Comparison of ENCODE assay signal across 8 cellular contexts in genomic region chr6:134436281-134436815, GRCh38.
A peak's percentile ranks its signal among the peaks of the same experiment; 100 is the strongest.
DNase-seq lines count a peak whose midpoint lies in the region; ATAC-seq and TF ChIP-seq lines count a peak whose summit lies in the region.

No MANE protein-coding gene starts in this region.

- H3F3A ChIP-seq in MM.1S (ENCODE audit: insufficient read depth, low read length) = no peaks in the 10 kb centered on the region

- ATAC-seq in DND-41 (ENCODE audit: insufficient read depth, low read depth) (peak; percentile 70; the same call in 2 of the 3 replicates), GM21528 (IDR thresholded peaks at IDR 0.05; ENCODE audit: low FRiP score, unreplicated experiment) (peak; percentile 85)
- peak; percentile 84 for ATAC-seq in naive thymus-derived CD4-positive, alpha-beta T cell

- H3K36me3 Mint-ChIP-seq in activated CD4-positive, alpha-beta T cell treated with anti-CD3 and anti-CD28 coated beads, Interleukin-2, amount 10 ng/mL, durations not matched to agents 24 days and 14 days (ENCODE audit: low read depth) = peaks cover 2% of the 10 kb centered on the region
- H3K36me3 Mint-ChIP-seq in naive thymus-derived CD4-positive, alpha-beta T cell = peaks cover 0 to 4% (median 0%) of the 10 kb centered on the region in 5 donors

- H3K27me3 Mint-ChIP-seq in activated CD4-positive, alpha-beta T cell treated with anti-CD3 and anti-CD28 coated beads, Interleukin-2, amount 10 ng/mL, durations not matched to agents 24 days and 14 days = no peaks in the 10 kb centered on the region
- no peaks in the 10 kb centered on the region for H3K27me3 Mint-ChIP-seq in naive thymus-derived CD4-positive, alpha-beta T cell

- TF ChIP-seq POLR2A in suprapubic skin (IDR thresholded peaks at IDR 0.05) = no peak

- H3K9ac ChIP-seq in DND-41 (ENCODE audit: low read depth, low read length) (no peak overlapping the region), HUES48 (ENCODE audit: low read depth, low read length) (no peak overlapping the region), duodenal mucosa (ENCODE audit: low read depth in 1 of 2, low read length in 2 of 2) (no peak overlapping the region), MM.1S (ENCODE audit: low read length) (no peak overlapping the region)

- H3K4me1 ChIP-seq in DND-41 (ENCODE audit: insufficient read depth, low read length) (no peaks in the 10 kb centered on the region; the same call in 1 of the 2 replicates), HUES48 (ENCODE audit: control insufficient read depth, insufficient read depth, low read length) (peaks cover 6% of the 10 kb centered on the region), duodenal mucosa (ENCODE audit: control insufficient read depth in 1 of 2, insufficient read depth in 2 of 2, low read length in 2 of 2) (peaks cover 7 to 10% of the 10 kb centered on the region in 2 donors), suprapubic skin (peaks cover 22% of the 10 kb centered on the region), MM.1S (ENCODE audit: low read length) (peaks cover 13% of the 10 kb centered on the region)
- H3K4me1 ChIP-seq in naive thymus-derived CD4-positive, alpha-beta T cell (ENCODE audit: control insufficient read depth in 2 of 2, insufficient read depth in 2 of 2, low read length in 2 of 2) = no peaks in the 10 kb centered on the region

- H3K4me3 ChIP-seq in DND-41 (ENCODE audit: low read depth in 1 of 2, low read length in 2 of 2) (no peak overlapping the region), HUES48 (ENCODE audit: low read depth, low read length) (no peak overlapping the region), duodenal mucosa (ENCODE audit: low read depth in 1 of 2, low read length in 2 of 2) (peak overlapping the region; percentile 4 to 44), suprapubic skin (peak overlapping the region; percentile 10), MM.1S (ENCODE audit: low read length) (no peak overlapping the region)
- peak overlapping the region; percentile 14 for H3K4me3 ChIP-seq in naive thymus-derived CD4-positive, alpha-beta T cell (ENCODE audit: low read length)

- no peaks in the 10 kb centered on the region for H4K20me1 ChIP-seq in DND-41 (ENCODE audit: insufficient read depth, low read length)
- no peaks in the 10 kb centered on the region for H4K20me1 ChIP-seq in MM.1S (ENCODE audit: insufficient read depth, low read length)

- H3K9me3 ChIP-seq in DND-41 (ENCODE audit: insufficient read depth, low read length, severe bottlenecking) (no peaks in the 10 kb centered on the region), HUES48 (ENCODE audit: control insufficient read depth, insufficient read depth, low read length) (no peaks in the 10 kb centered on the region), duodenal mucosa (ENCODE audit: control insufficient read depth in 1 of 2, low read length in 2 of 2) (no peaks in the 10 kb centered on the region), suprapubic skin (no peaks in the 10 kb centered on the region), MM.1S (replicated peaks; ENCODE audit: insufficient read depth, low read length) (no peaks in the 10 kb centered on the region)
- H3K9me3 ChIP-seq in naive thymus-derived CD4-positive, alpha-beta T cell (ENCODE audit: control insufficient read depth in 2 of 3, low read length in 3 of 3) = no peaks in the 10 kb centered on the region

- CTCF ChIA-PET in naive thymus-derived CD4-positive, alpha-beta T cell (lab: Charles Lee) = interaction anchor here (0.8 kb wide), 1 partner anchor 710 kb away, joined by 4 read pairs; no protein-coding TSS in a partner anchor

- H3K79me2 ChIP-seq in DND-41 (ENCODE audit: insufficient read depth, low read length) (no peaks in the 10 kb centered on the region), MM.1S (ENCODE audit: low read length) (no peaks in the 10 kb centered on the region)

- H3K36me3 ChIP-seq in DND-41 (ENCODE audit: insufficient read depth, low read length) (no peaks in the 10 kb centered on the region), HUES48 (ENCODE audit: control insufficient read depth, insufficient read depth, low read length) (no peaks in the 10 kb centered on the region), duodenal mucosa (ENCODE audit: control insufficient read depth in 1 of 2, insufficient read depth in 2 of 2, low read length in 2 of 2) (no peaks in the 10 kb centered on the region), suprapubic skin (no peaks in the 10 kb centered on the region), MM.1S (replicated peaks; ENCODE audit: insufficient read depth, low read length) (no peaks in the 10 kb centered on the region)
- H3K36me3 ChIP-seq in naive thymus-derived CD4-positive, alpha-beta T cell (ENCODE audit: control insufficient read depth in 2 of 3, insufficient read depth in 3 of 3, low read length in 3 of 3) = no peaks in the 10 kb centered on the region

- H3K27ac Mint-ChIP-seq in activated CD4-positive, alpha-beta T cell treated with anti-CD3 and anti-CD28 coated beads, Interleukin-2, amount 10 ng/mL, durations not matched to agents 24 days and 14 days = peak overlapping the region; percentile 94
- H3K27ac Mint-ChIP-seq in naive thymus-derived CD4-positive, alpha-beta T cell = peak overlapping the region in 3 of 9 donors; percentile 6 to 94 (median 81)

- DNase-seq in DND-41 = no peak
- peak; percentile 90 for DNase-seq in activated CD4-positive, alpha-beta T cell treated with anti-CD3 and anti-CD28 coated beads, Interleukin-2, amount 10 ng/mL, durations not matched to agents 24 days and 14 days
- DNase-seq in naive thymus-derived CD4-positive, alpha-beta T cell = peak in 1 of 9 donors; percentile 65
- peak in 1 of 2 donors; percentile 79 for DNase-seq in suprapubic skin (ENCODE audit: low spot score in 2 of 2)
- DNase-seq in MM.1S = no peak

- POLR2A ChIA-PET in naive thymus-derived CD4-positive, alpha-beta T cell (lab: Charles Lee) = no interaction called here

- H3K9me2 ChIP-seq in MM.1S (replicated peaks; ENCODE audit: insufficient read depth, low read length) = no peaks in the 10 kb centered on the region

- H2AFZ ChIP-seq in DND-41 (ENCODE audit: low read depth, low read length) = no peak overlapping the region
- no peak overlapping the region for H2AFZ ChIP-seq in MM.1S (ENCODE audit: low read length)

- H3K4me2 ChIP-seq in DND-41 (ENCODE audit: insufficient read depth, low read length) (no peak overlapping the region), MM.1S (ENCODE audit: low read depth, low read length) (no peak overlapping the region)

- H3K27me3 ChIP-seq in DND-41 (ENCODE audit: insufficient read depth, low read length, poor library complexity) = no peaks in the 10 kb centered on the region
- no peaks in the 10 kb centered on the region for H3K27me3 ChIP-seq in HUES48 (ENCODE audit: control insufficient read depth, insufficient read depth, low read length)
- H3K27me3 ChIP-seq in duodenal mucosa (ENCODE audit: control insufficient read depth in 1 of 2, insufficient read depth in 2 of 2, low read length in 2 of 2) = no peaks in the 10 kb centered on the region
- H3K27me3 ChIP-seq in naive thymus-derived CD4-positive, alpha-beta T cell (ENCODE audit: control insufficient read depth in 2 of 2, insufficient read depth in 2 of 2, low read length in 2 of 2) = no peaks in the 10 kb centered on the region
- H3K27me3 ChIP-seq in suprapubic skin = no peaks in the 10 kb centered on the region
- H3K27me3 ChIP-seq in MM.1S (replicated peaks; ENCODE audit: insufficient read depth, low read length) = no peaks in the 10 kb centered on the region

- intact Hi-C loops in activated CD4-positive, alpha-beta T cell treated with anti-CD3 and anti-CD28 coated beads, Interleukin-2, amount 10 ng/mL, durations not matched to agents 24 days and 14 days (cut with micrococcal nuclease) = loop anchor here (1.0 to 2.0 kb wide), 7 partner anchors 83 to 652 kb away; no protein-coding TSS in a partner anchor
- intact Hi-C loops in naive thymus-derived CD4-positive, alpha-beta T cell (cut with micrococcal nuclease) = loop anchor here (1.0 to 5.0 kb wide), 11 partner anchors 64 to 681 kb away; no protein-coding TSS in a partner anchor

- TF ChIP-seq CTCF in DND-41 (IDR thresholded peaks at IDR 0.05; ENCODE audit: borderline replicate concordance, extremely low read depth, low read length, poor library complexity, severe bottlenecking) = no peak
- TF ChIP-seq CTCF in suprapubic skin (IDR thresholded peaks at IDR 0.05) = no peak
- TF ChIP-seq CTCF in MM.1S (IDR thresholded peaks at IDR 0.05; ENCODE audit: low read length) = no peak

- 29% methylated on average over 9 of the region's 9 CpGs for WGBS in suprapubic skin

- no peak overlapping the region for H3K27ac ChIP-seq in DND-41 (ENCODE audit: low read length)
- peak overlapping the region; percentile 28 for H3K27ac ChIP-seq in HUES48 (ENCODE audit: low read depth, low read length)
- H3K27ac ChIP-seq in duodenal mucosa (ENCODE audit: low read depth, low read length) = no peak overlapping the region
- no peak overlapping the region for H3K27ac ChIP-seq in naive thymus-derived CD4-positive, alpha-beta T cell (ENCODE audit: low read depth, low read length)
- peak overlapping the region; percentile 39 for H3K27ac ChIP-seq in suprapubic skin
- H3K27ac ChIP-seq in MM.1S (ENCODE audit: low read length) = no peak overlapping the region

- H3K9me3 Mint-ChIP-seq in activated CD4-positive, alpha-beta T cell treated with anti-CD3 and anti-CD28 coated beads, Interleukin-2, amount 10 ng/mL, durations not matched to agents 24 days and 14 days = no peaks in the 10 kb centered on the region
- peaks cover 0 to 2% (median 0%) of the 10 kb centered on the region in 11 donors for H3K9me3 Mint-ChIP-seq in naive thymus-derived CD4-positive, alpha-beta T cell

- no peak for TF ChIP-seq EP300 in suprapubic skin (IDR thresholded peaks at IDR 0.05)

- H3K4me1 Mint-ChIP-seq in activated CD4-positive, alpha-beta T cell treated with anti-CD3 and anti-CD28 coated beads, Interleukin-2, amount 10 ng/mL, durations not matched to agents 24 days and 14 days = peaks cover 37% of the 10 kb centered on the region
- H3K4me1 Mint-ChIP-seq in naive thymus-derived CD4-positive, alpha-beta T cell = peaks cover 7 to 49% (median 21%) of the 10 kb centered on the region in 7 donors

- peak overlapping the region; percentile 73 for H3K4me3 Mint-ChIP-seq in activated CD4-positive, alpha-beta T cell treated with anti-CD3 and anti-CD28 coated beads, Interleukin-2, amount 10 ng/mL, durations not matched to agents 24 days and 14 days
- peak overlapping the region in 2 of 10 donors; percentile 9 to 81 for H3K4me3 Mint-ChIP-seq in naive thymus-derived CD4-positive, alpha-beta T cell

Comparison
In these comparisons a context has a peak if more than half of its experiments do, and no peak if none do; other contexts are left out.
1. H3K27ac ChIP-seq: peak in HUES48 (single experiment) and suprapubic skin (single experiment); none in DND-41 (single experiment), duodenal mucosa (single experiment), naive thymus-derived CD4-positive, alpha-beta T cell (single experiment) and MM.1S (single experiment).
2. H3K4me3 ChIP-seq: peak in duodenal mucosa (2 of 2), naive thymus-derived CD4-positive, alpha-beta T cell (single experiment) and suprapubic skin (single experiment); none in DND-41 (0 of 2), HUES48 (single experiment) and MM.1S (single experiment).
3. Peak in every context shown above with its lines, with median percentiles within 50 percentile points of each other: ATAC-seq.